1 cellular context compared by ENCODE assay signal in the genomic region with DNA sequence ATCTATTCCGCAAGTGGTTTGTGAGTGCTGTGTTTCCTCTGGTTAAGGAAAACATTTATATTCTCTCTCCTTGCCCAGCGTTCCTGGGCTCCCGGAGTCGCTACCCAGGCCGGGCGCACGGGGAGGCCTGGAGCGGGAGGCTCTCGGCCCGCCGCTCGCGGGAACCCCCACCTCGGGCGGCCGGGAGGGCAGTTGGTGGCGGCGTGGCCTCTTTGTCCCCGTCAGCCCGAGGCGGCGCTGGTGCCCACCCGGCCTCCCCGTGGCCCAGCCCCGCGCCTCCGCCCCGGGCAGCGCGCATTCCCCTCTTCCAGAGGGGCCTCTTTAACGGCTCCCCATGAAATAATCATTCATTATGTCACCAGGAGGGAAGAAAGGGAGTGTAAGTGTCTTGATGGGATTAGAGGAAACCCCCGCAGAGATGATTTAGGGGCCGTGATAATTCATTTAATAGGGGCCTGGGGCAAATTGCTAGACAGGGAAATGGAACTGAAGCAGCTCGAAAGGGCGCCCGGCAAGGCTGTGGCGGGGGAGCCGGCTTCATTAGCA.
TF ChIP-seq lines count a peak whose summit lies in the region.

No MANE protein-coding gene starts in this region.

TF ChIP-seq in SK-N-SH, 30 proteins besides CTCF, POLR2A, EP300 and RAD21 (continued from another document):
- TF ChIP-seq, protein P1, sequence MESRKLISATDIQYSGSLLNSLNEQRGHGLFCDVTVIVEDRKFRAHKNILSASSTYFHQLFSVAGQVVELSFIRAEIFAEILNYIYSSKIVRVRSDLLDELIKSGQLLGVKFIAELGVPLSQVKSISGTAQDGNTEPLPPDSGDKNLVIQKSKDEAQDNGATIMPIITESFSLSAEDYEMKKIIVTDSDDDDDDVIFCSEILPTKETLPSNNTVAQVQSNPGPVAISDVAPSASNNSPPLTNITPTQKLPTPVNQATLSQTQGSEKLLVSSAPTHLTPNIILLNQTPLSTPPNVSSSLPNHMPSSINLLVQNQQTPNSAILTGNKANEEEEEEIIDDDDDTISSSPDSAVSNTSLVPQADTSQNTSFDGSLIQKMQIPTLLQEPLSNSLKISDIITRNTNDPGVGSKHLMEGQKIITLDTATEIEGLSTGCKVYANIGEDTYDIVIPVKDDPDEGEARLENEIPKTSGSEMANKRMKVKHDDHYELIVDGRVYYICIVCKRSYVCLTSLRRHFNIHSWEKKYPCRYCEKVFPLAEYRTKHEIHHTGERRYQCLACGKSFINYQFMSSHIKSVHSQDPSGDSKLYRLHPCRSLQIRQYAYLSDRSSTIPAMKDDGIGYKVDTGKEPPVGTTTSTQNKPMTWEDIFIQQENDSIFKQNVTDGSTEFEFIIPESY (IDR thresholded peaks at IDR 0.05; ENCODE audit: borderline replicate concordance, low read depth): no peak
- no peak for TF ChIP-seq TAF1 (IDR thresholded peaks at IDR 0.05; ENCODE audit: borderline replicate concordance, low read depth, low read length)
- TF ChIP-seq RXRA (IDR thresholded peaks at IDR 0.05; ENCODE audit: borderline replicate concordance, low read depth): no peak
- TF ChIP-seq, protein P2, sequence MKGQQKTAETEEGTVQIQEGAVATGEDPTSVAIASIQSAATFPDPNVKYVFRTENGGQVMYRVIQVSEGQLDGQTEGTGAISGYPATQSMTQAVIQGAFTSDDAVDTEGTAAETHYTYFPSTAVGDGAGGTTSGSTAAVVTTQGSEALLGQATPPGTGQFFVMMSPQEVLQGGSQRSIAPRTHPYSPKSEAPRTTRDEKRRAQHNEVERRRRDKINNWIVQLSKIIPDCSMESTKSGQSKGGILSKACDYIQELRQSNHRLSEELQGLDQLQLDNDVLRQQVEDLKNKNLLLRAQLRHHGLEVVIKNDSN (IDR thresholded peaks at IDR 0.05; ENCODE audit: borderline replicate concordance, low read depth): no peak
- TF ChIP-seq NFIC (IDR thresholded peaks at IDR 0.05; ENCODE audit: borderline replicate concordance): no peak
- TF ChIP-seq, protein P3, sequence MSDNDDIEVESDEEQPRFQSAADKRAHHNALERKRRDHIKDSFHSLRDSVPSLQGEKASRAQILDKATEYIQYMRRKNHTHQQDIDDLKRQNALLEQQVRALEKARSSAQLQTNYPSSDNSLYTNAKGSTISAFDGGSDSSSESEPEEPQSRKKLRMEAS (IDR thresholded peaks at IDR 0.05; ENCODE audit: low read depth): no peak
